In genomic region chr7:76549025-76549854, GRCh38 we compare ENCODE assay signal across 1 cellular context.
A peak's percentile ranks its signal among the peaks of the same experiment; 100 is the strongest.
TF ChIP-seq lines count a peak whose summit lies in the region.

No MANE protein-coding gene starts in this region.

TF ChIP-seq in HEK293, 187 proteins besides CTCF, POLR2A, EP300 and RAD21 (continued from another document):
- TF ChIP-seq ZNF518A (tag by site-specific recombination; conservative IDR thresholded peaks at IDR 0.05; ENCODE audit: low read depth) (0 out of 2 replicates have a peak, but pooled peaks have one; percentile 23), SP3 (tag by site-specific recombination; IDR thresholded peaks at IDR 0.05) (0 out of 2 replicates have a peak, but pooled peaks have one; percentile 14), SP2 (tag by site-specific recombination; IDR thresholded peaks at IDR 0.05) (peak; percentile 47), PBX3 (CRISPR knock-in tag; IDR thresholded peaks at IDR 0.05) (0 out of 2 replicates have a peak, but pooled peaks have one; percentile 35), ZNF600 (tag by site-specific recombination; IDR thresholded peaks at IDR 0.05) (0 out of 2 replicates have a peak, but pooled peaks have one; percentile 18), ZFHX2 (tag by site-specific recombination; conservative IDR thresholded peaks at IDR 0.05) (0 out of 2 replicates have a peak, but pooled peaks have one; percentile 35)
